1 cellular context compared by ENCODE assay signal in the genomic region with DNA sequence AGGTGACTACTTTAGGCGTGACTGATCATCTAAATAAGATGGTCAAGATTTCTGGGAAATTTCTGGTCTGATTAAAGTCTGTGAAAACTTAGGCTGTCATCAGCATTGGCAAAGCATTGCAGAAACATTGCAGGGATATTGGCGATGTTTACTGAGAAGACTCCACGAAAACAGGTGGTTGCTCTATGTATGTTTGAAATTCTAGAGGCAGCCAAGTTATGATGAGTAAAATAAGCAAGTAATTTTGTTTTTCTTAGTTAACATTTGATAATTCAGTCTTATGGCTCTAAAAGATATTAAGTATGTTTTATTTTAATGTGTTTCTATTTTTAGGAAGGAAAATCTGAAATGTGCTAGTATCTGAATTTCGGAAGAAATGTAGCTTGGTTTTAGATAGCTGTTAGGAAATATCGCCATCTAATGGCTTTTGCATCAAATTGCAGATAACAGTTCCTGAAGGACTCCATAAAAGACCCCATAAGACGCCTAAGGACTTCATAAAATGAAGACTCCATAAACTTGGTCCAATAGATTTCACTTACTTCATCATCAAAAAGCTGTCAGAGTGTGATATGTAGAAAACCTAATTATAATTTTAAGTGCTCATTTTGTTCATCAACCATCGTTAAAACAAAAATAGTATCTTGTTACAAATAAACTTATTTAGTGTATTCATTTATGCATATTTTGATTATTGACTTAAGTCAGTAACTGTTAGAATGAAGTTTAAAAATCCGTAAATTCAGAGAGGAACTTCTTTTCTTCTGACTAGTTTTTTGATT.
TF ChIP-seq lines count a peak whose summit lies in the region.

No MANE protein-coding gene starts in this region.

TF ChIP-seq in GM12878, 131 proteins besides CTCF, POLR2A, EP300 and RAD21 (continued from another document):
- TF ChIP-seq, protein P1, sequence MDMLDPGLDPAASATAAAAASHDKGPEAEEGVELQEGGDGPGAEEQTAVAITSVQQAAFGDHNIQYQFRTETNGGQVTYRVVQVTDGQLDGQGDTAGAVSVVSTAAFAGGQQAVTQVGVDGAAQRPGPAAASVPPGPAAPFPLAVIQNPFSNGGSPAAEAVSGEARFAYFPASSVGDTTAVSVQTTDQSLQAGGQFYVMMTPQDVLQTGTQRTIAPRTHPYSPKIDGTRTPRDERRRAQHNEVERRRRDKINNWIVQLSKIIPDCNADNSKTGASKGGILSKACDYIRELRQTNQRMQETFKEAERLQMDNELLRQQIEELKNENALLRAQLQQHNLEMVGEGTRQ (IDR thresholded peaks at IDR 0.05; ENCODE audit: borderline replicate concordance, low read depth, low read length), result no peak
